28 cellular contexts compared by ENCODE assay signal in genomic region chr12:132869551-132869950, GRCh38.
"Had no signal": no experiment of that assay in that cellular context is flagged by ENCODE, and none has a peak within 500 bp of the region (broad histone marks: within the 10 kb centered on the region; RNA-seq: fewer than 3 reads in every experiment).

No MANE protein-coding gene starts in this region.

- H3K36me3 ChIP-seq: ovary, uterus had no signal

- H3K9me3 ChIP-seq: ovary, psoas muscle, right lobe of liver, sigmoid colon, stomach, thoracic aorta, tibial artery, transverse colon, upper lobe of right lung, uterus had no signal

- H3K4me3 ChIP-seq: ovary, psoas muscle, right lobe of liver, sigmoid colon, stomach, thoracic aorta, tibial artery, transverse colon, upper lobe of right lung, uterus had no signal

- H2AFZ ChIP-seq: parathyroid adenoma had no signal

- H3K4me3 Mint-ChIP-seq: naive B cell; natural killer cell; nephron; stimulated activated effector memory CD8-positive, alpha-beta T cell treated with anti-CD3 and anti-CD28 coated beads, Interleukin-12 subunit alpha, Interleukin-12 subunit beta, amount 100 ng/mL, for 72 hours; stimulated activated naive B cell treated with anti-CD40 and anti-IgM and Interleukin-4, amounts not matched to agents 10 μg/mL and 1 μg/mL and 100 μg/mL, for 72 hours; stimulated activated naive CD8-positive, alpha-beta T cell treated with anti-CD3 and anti-CD28 coated beads, Interleukin-15, Interleukin-2, amounts not matched to agents 100 ng/mL and 50 ng/mL, for 24 hours; type B pancreatic cell had no signal

- ATAC-seq: natural killer cell; psoas muscle; right cardiac atrium; right lobe of liver; stimulated activated effector memory CD8-positive, alpha-beta T cell treated with anti-CD3 and anti-CD28 coated beads, Interleukin-12 subunit alpha, Interleukin-12 subunit beta, amount 100 ng/mL, for 72 hours; stimulated activated naive B cell treated with anti-CD40 and anti-IgM and Interleukin-4, amounts not matched to agents 10 μg/mL and 1 μg/mL and 100 μg/mL, for 72 hours; upper lobe of right lung had no signal

- H3K9ac ChIP-seq: parathyroid adenoma had no signal

- H3K36me3 Mint-ChIP-seq: natural killer cell had no signal

- DNase-seq: naive B cell; natural killer cell; nucleus accumbens; ovary; psoas muscle; right cardiac atrium; right lobe of liver; sigmoid colon; small intestine; stimulated activated CD4-positive, alpha-beta T cell treated with anti-CD3 and anti-CD28 coated beads, Interleukin-15, amount 100 ng/mL, for 24 hours; stimulated activated CD4-positive, alpha-beta T cell treated with anti-CD3 and anti-CD28 coated beads, Interleukin-2, amount 100 ng/mL, for 24 hours; stimulated activated CD4-positive, alpha-beta T cell treated with anti-CD3 and anti-CD28 coated beads, Interleukin-2, amount 100 ng/mL, for 48 hours; stimulated activated CD4-positive, alpha-beta T cell treated with anti-CD3 and anti-CD28 coated beads, Interleukin-4, amount 100 ng/mL, for 24 hours; stimulated activated naive B cell treated with anti-CD40 and anti-IgM and Interleukin-4, amounts not matched to agents 10 μg/mL and 1 μg/mL and 100 μg/mL, for 72 hours; stimulated activated naive CD4-positive, alpha-beta T cell treated with Interleukin-2 at 50 U/mL for 16 hours; stomach; tibial artery; transverse colon; upper lobe of right lung; uterus had no signal

- H3K4me1 Mint-ChIP-seq: nephron had no signal

- H3K79me2 ChIP-seq: parathyroid adenoma had no signal

- H3K4me1 ChIP-seq: parathyroid adenoma, psoas muscle, right lobe of liver, sigmoid colon, stomach, tibial artery, transverse colon, upper lobe of right lung, uterus had no signal

- H3K27ac Mint-ChIP-seq: naive B cell; natural killer cell; nephron; progenitor cell of endocrine pancreas; stimulated activated effector memory CD8-positive, alpha-beta T cell treated with anti-CD3 and anti-CD28 coated beads, Interleukin-12 subunit alpha, Interleukin-12 subunit beta, amount 100 ng/mL, for 72 hours; stimulated activated naive B cell treated with anti-CD40 and anti-IgM and Interleukin-4, amounts not matched to agents 10 μg/mL and 1 μg/mL and 100 μg/mL, for 72 hours; stimulated activated naive CD8-positive, alpha-beta T cell treated with anti-CD3 and anti-CD28 coated beads, Interleukin-15, Interleukin-2, amounts not matched to agents 100 ng/mL and 50 ng/mL, for 24 hours; type B pancreatic cell had no signal

- H3K27me3 Mint-ChIP-seq: naive B cell; progenitor cell of endocrine pancreas; stimulated activated naive B cell treated with anti-CD40 and anti-IgM and Interleukin-4, amounts not matched to agents 10 μg/mL and 1 μg/mL and 100 μg/mL, for 72 hours; stimulated activated naive CD8-positive, alpha-beta T cell treated with anti-CD3 and anti-CD28 coated beads, Interleukin-15, Interleukin-2, amounts not matched to agents 100 ng/mL and 50 ng/mL, for 24 hours; type B pancreatic cell had no signal

- H3K27me3 ChIP-seq: neutrophil, ovary, right lobe of liver, sigmoid colon, stomach, tibial artery, transverse colon, upper lobe of right lung, uterus had no signal

- H3K9me3 Mint-ChIP-seq: naive B cell; natural killer cell; nephron; stimulated activated effector memory CD8-positive, alpha-beta T cell treated with anti-CD3 and anti-CD28 coated beads, Interleukin-12 subunit alpha, Interleukin-12 subunit beta, amount 100 ng/mL, for 72 hours; stimulated activated naive B cell treated with anti-CD40 and anti-IgM and Interleukin-4, amounts not matched to agents 10 μg/mL and 1 μg/mL and 100 μg/mL, for 72 hours; stimulated activated naive CD8-positive, alpha-beta T cell treated with anti-CD3 and anti-CD28 coated beads, Interleukin-15, Interleukin-2, amounts not matched to agents 100 ng/mL and 50 ng/mL, for 24 hours; type B pancreatic cell had no signal

- H3K27ac ChIP-seq: neutrophil, ovary, parathyroid adenoma, psoas muscle, right lobe of liver, sigmoid colon, stomach, thoracic aorta, tibial artery, transverse colon, upper lobe of right lung, uterus had no signal
